Comparison of ENCODE assay signal across 8 cellular contexts in genomic region chr17:75087558-75088453, GRCh38. TPM values are rescaled to one million over a fixed set of nuclear protein-coding genes. Genes with fewer than 3 reads are reported as not detected.
A peak's percentile ranks its signal among the peaks of the same experiment; 100 is the strongest.
DNase-seq lines count a peak whose midpoint lies in the region; ATAC-seq, FAIRE-seq and TF ChIP-seq lines count a peak whose summit lies in the region.

Gene SLC16A5, plus strand, starts transcription at chr17:75087954. Its CDS starts 5,683 bp downstream, at chr17:75093637.

- in situ Hi-C loops in HepG2 (cut with HindIII; ENCODE audit: extremely low pct_ligation_motif_present, low pct_unique_long_range_greater_than_20kb): no loop called here

- H4K20me1 ChIP-seq in HepG2 (ENCODE audit: insufficient read depth, low read length): no peaks in the 10 kb centered on the region; the same call in 1 of the 2 replicates

- H3K36me3 ChIP-seq in duodenal mucosa (ENCODE audit: control insufficient read depth in 1 of 2, insufficient read depth in 2 of 2, low read length in 2 of 2): no peaks in the 10 kb centered on the region
- no peaks in the 10 kb centered on the region for H3K36me3 ChIP-seq in HepG2 (replicated peaks in 1 of 2; ENCODE audit: control insufficient read depth in 1 of 2, insufficient read depth in 2 of 2, low read length in 2 of 2)
- H3K36me3 ChIP-seq in stomach: no peaks in the 10 kb centered on the region

- H3K4me2 ChIP-seq in HepG2 (ENCODE audit: low read depth, low read length): peak within 1 kb of the TSS; percentile 90

- H3K27me3 ChIP-seq in duodenal mucosa (ENCODE audit: control insufficient read depth in 1 of 2, insufficient read depth in 2 of 2, low read length in 2 of 2) (no peaks in the 10 kb centered on the region), HepG2 (ENCODE audit: control insufficient read depth in 1 of 2, insufficient read depth in 2 of 2, low read length in 2 of 2) (0 out of 5 replicates have a peak, but pooled peaks cover 0 to 11% of the 10 kb centered on the region in 2 experiments), stomach (no peaks in the 10 kb centered on the region)

- ATAC-seq in activated CD4-positive, CD25-positive, alpha-beta regulatory T cell treated with anti-CD3 and anti-CD28 coated beads, Interleukin-2, amount 50 U/mL, for 24 hours: peak; percentile 66 to 68
- ATAC-seq in HepG2 (peak; percentile 63), HG03520 (IDR thresholded peaks at IDR 0.05; ENCODE audit: unreplicated experiment) (no peak)

- FAIRE-seq in GM12892 (lab: Jason Lieb, UNC) (no peak), HTR-8/SVneo (lab: Jason Lieb, UNC) (peak; percentile 83), HepG2 (lab: Jason Lieb, UNC) (peak; percentile 66)

- TF ChIP-seq EP300 in HepG2 (IDR thresholded peaks at IDR 0.05; ENCODE audit: low read depth in 2 of 2, low read length in 2 of 2) (peak in 1 of 2 experiments; percentile 19; a peak in 1 of 4 replicates), HepG2 (CRISPR knock-in tag; IDR thresholded peaks at IDR 0.05; ENCODE audit: borderline replicate concordance) (no peak; the same call in 1 of the 2 replicates), stomach (IDR thresholded peaks at IDR 0.05) (no peak)

- peak; percentile 22 for TF ChIP-seq RAD21 in HepG2 (CRISPR knock-in tag; IDR thresholded peaks at IDR 0.05)

- DNase-seq in GM12892 (ENCODE audit: insufficient read length): peak; percentile 70
- peak; percentile 97 for DNase-seq in HTR-8/SVneo (ENCODE audit: insufficient read length, low spot score)
- DNase-seq in HepG2 (ENCODE audit: low spot score): peak; percentile 91
- DNase-seq in stomach: peak; percentile 85
- DNase-seq in cortex of kidney (lab: John Stamatoyannopoulos, UW): no peak

- H3K9ac ChIP-seq in duodenal mucosa (ENCODE audit: low read depth in 1 of 2, low read length in 2 of 2) (peak within 1 kb of the TSS; percentile 75 to 92), HepG2 (ENCODE audit: insufficient read depth, low read depth, low read length) (peak within 1 kb of the TSS; percentile 75)

- TF ChIP-seq CTCF in HepG2 (CRISPR knock-in tag; IDR thresholded peaks at IDR 0.05) (no peak), stomach (IDR thresholded peaks at IDR 0.05) (no peak)

- intact Hi-C loops in HepG2 (cut with micrococcal nuclease; ENCODE audit: unreplicated experiment): loop anchor here (2.0 to 5.0 kb wide), 2 partner anchors 41 to 53 kb away; partner anchors contain the start of genes ATP5PD and KCTD2
- intact Hi-C loops in stomach (cut with DNase I; ENCODE audit: low total_unique reads): no loop called here

- 34% methylated on average over 48 of the region's 69 CpGs for WGBS in HepG2 (ENCODE audit: low lambda C conversion rate)
- 2 to 6% (median 3%) methylated on average over 22 to 69 of the region's 69 CpGs for WGBS in stomach, 5 donors

- POLR2A ChIA-PET in HepG2 (lab: Yijun Ruan, JAX): interaction anchor here (0.6 to 3.8 kb wide), 19 partner anchors 8 to 221 kb away, joined by 3 to 20 read pairs (median 7); partner anchors contain the start of genes ARMC7, MRPL58, NT5C and SLC25A19

- no peak within 1 kb of the TSS for H2AFZ ChIP-seq in HepG2 (ENCODE audit: low read length)

- CTCF ChIA-PET in HepG2 (lab: Yijun Ruan, JAX; ENCODE audit: low intra/inter-chr PET ratio, low total read pairs): interaction anchor here (2.2 kb wide), 1 partner anchor 18 kb away, joined by 7 read pairs; no protein-coding TSS in a partner anchor

- BruUV-seq in HepG2 (replicated peaks; lab: Mats Ljungman, UMichigan): no TSS peak

- no peaks in the 10 kb centered on the region for H3K9me3 ChIP-seq in duodenal mucosa (ENCODE audit: control insufficient read depth in 1 of 2, low read length in 2 of 2)
- H3K9me3 ChIP-seq in HepG2 (ENCODE audit: low read length): no peaks in the 10 kb centered on the region
- H3K9me3 ChIP-seq in stomach: no peaks in the 10 kb centered on the region

- H3K79me2 ChIP-seq in HepG2 (ENCODE audit: insufficient read depth, low read length): no peaks in the 10 kb centered on the region

- H3K4me3 ChIP-seq in duodenal mucosa (ENCODE audit: low read depth in 1 of 2, low read length in 2 of 2) (peak within 1 kb of the TSS; percentile 73 to 83), HepG2 (replicated peaks in 1 of 3; ENCODE audit: insufficient read depth in 1 of 3, low read depth in 2 of 3, low read length in 3 of 3) (peak within 1 kb of the TSS; percentile 57 to 76 (median 68)), stomach (peak within 1 kb of the TSS; percentile 43 to 59 (median 52))

- H3K4me1 ChIP-seq in duodenal mucosa (ENCODE audit: control insufficient read depth in 1 of 2, insufficient read depth in 2 of 2, low read length in 2 of 2): peaks cover 54 to 60% of the 10 kb centered on the region in 2 donors
- peaks cover 97% of the 10 kb centered on the region for H3K4me1 ChIP-seq in HepG2 (ENCODE audit: insufficient read depth, low read length)
- peaks cover 31 to 77% (median 56%) of the 10 kb centered on the region in 4 donors for H3K4me1 ChIP-seq in stomach

- peak within 1 kb of the TSS; percentile 94 for H3K27ac ChIP-seq in duodenal mucosa (ENCODE audit: low read depth, low read length)
- H3K27ac ChIP-seq in HepG2 (ENCODE audit: extremely low read length, insufficient read depth, low read length): peak within 1 kb of the TSS; percentile 63
- H3K27ac ChIP-seq in stomach: peak within 1 kb of the TSS; percentile 86 to 95 (median 92)

- TF ChIP-seq POLR2A in GM12892 (IDR thresholded peaks at IDR 0.05; ENCODE audit: low read depth, low read length): no peak
- TF ChIP-seq POLR2A in HepG2 (IDR thresholded peaks at IDR 0.05; ENCODE audit: insufficient read depth in 1 of 2, low read depth in 2 of 2, low read length in 2 of 2): no peak; a peak in 1 of 4 replicates
- TF ChIP-seq POLR2A in stomach (IDR thresholded peaks at IDR 0.05): no peak

TF ChIP-seq in HepG2, 621 proteins besides CTCF, POLR2A, EP300 and RAD21 (continues in another document):
- TF ChIP-seq ZBTB2 (CRISPR knock-in tag; IDR thresholded peaks at IDR 0.05; ENCODE audit: low read depth) (peak; percentile 72; the same call in 1 of the 2 replicates), ZUFSP (CRISPR knock-in tag; IDR thresholded peaks at IDR 0.05; ENCODE audit: borderline replicate concordance) (no peak), GLMP (CRISPR knock-in tag; IDR thresholded peaks at IDR 0.05; ENCODE audit: borderline replicate concordance) (no peak)

RNA-seq across cellular contexts. Expression of gene SLC16A5, which starts in this region (rescaled TPM):
- 1.0 TPM for polyA plus RNA-seq in GM12892 (2012; ENCODE audit: missing spikeins)
- total RNA-seq in HepG2 (2016; rRNA removed; fragmentation: Illumina TruSeq; extraction: Trizol) (0.42 and 0.69 TPM in 2 replicates), stomach (100 to 1,000 TPM in 1 of 5 donors, 10 to 100 TPM in 4; 30.3 to 132 (median 57.1) TPM)
- 0.20 TPM in 1 of 2 replicates, not detected in the other for total RNA-seq in HepG2 (2016; cell fraction: cytosol; rRNA removed; fragmentation: Illumina TruSeq; extraction: Trizol; ENCODE audit: low read depth)
- total RNA-seq in HepG2 (2016; cell fraction: insoluble cytoplasmic fraction; rRNA removed; fragmentation: Illumina TruSeq; extraction: Trizol): 0.18 and 0.41 TPM in 2 replicates
- 0.41 and 0.56 TPM in 2 replicates for total RNA-seq in HepG2 (2016; cell fraction: membrane; rRNA removed; fragmentation: Illumina TruSeq; extraction: Trizol)
- total RNA-seq in HepG2 (2016; cell fraction: nucleus; rRNA removed; fragmentation: Illumina TruSeq; extraction: Trizol): 0.50 and 0.63 TPM in 2 replicates
- polyA plus RNA-seq in HepG2 (2011; rRNA removed) (5.6 and 10.9 TPM in 2 replicates), stomach (1 to 10 TPM; 6.8 to 9.0 (median 7.9) TPM)
- polyA plus RNA-seq in HepG2 (2011; cell fraction: cytosol; rRNA removed): 5.4 and 6.9 TPM in 2 replicates
- 29.9 and 34.7 TPM in 2 replicates for polyA plus RNA-seq in HepG2 (2011; cell fraction: nucleus; rRNA removed)
- polyA plus RNA-seq in HepG2 (2012): 2.2 and 2.9 TPM in 2 replicates
- polyA plus RNA-seq in HepG2 (2016; cell fraction: cytosol; fragmentation: Illumina TruSeq; extraction: Trizol; ENCODE audit: low read depth): 0.05 and 0.19 TPM in 2 replicates
- 0.27 and 0.41 TPM in 2 replicates for polyA plus RNA-seq in HepG2 (2016; cell fraction: insoluble cytoplasmic fraction; fragmentation: Illumina TruSeq; extraction: Trizol; ENCODE audit: low read depth)
- 0.14 and 0.18 TPM in 2 replicates for polyA plus RNA-seq in HepG2 (2016; cell fraction: membrane; fragmentation: Illumina TruSeq; extraction: Trizol; ENCODE audit: low read depth)
- polyA plus RNA-seq in HepG2 (2016; cell fraction: nucleus; fragmentation: Illumina TruSeq; extraction: Trizol; ENCODE audit: insufficient read depth, low read depth): 0.77 and 1.00 TPM in 2 replicates
- 20.1 and 31.6 TPM in 2 replicates for polyA minus RNA-seq in HepG2 (2011; rRNA and poly(A)+ RNA removed; ENCODE audit: low replicate concordance)
- polyA minus RNA-seq in HepG2 (2011; cell fraction: cytosol; rRNA and poly(A)+ RNA removed): 4.4 and 5.7 TPM in 2 replicates
- 7.1 and 7.5 TPM in 2 replicates for polyA minus RNA-seq in HepG2 (2011; cell fraction: nucleus; rRNA and poly(A)+ RNA removed)

Comparison
In these comparisons a context has a peak if more than half of its experiments do, and no peak if none do; other contexts are left out.
1. RNA of gene SLC16A5 (total RNA-seq): 30.3 to 132 TPM in stomach; 0.18 to 0.69 TPM in HepG2; every median in the first group is over 10 times any median in the second.
2. Peak in every context shown above with its lines, with median percentiles within 50 percentile points of each other: H3K27ac ChIP-seq and H3K4me3 ChIP-seq.